8 cellular contexts compared by ENCODE assay signal in genomic region chr14:24213866-24214652, GRCh38. TPM values are rescaled to one million over a fixed set of nuclear protein-coding genes. Genes with fewer than 3 reads are reported as not detected.
DNase-seq lines count a peak whose midpoint lies in the region; ATAC-seq and TF ChIP-seq lines count a peak whose summit lies in the region.

No MANE protein-coding gene starts in this region.

- H3K36me3 Mint-ChIP-seq in natural killer cell treated with Interleukin-12 subunit alpha and Interleukin-12 subunit beta and Interleukin-15 and Interleukin-18, amount 100 ng/mL, for 72 hours, result peaks cover 16% of the 10 kb centered on the region

- TF ChIP-seq POLR2A in NB4 (IDR thresholded peaks at IDR 0.05; ENCODE audit: extremely low read depth, insufficient read length), result no peak

- DNase-seq in BE2C (no peak), NB4 (ENCODE audit: low read depth) (no peak), DMS79 treated with DMSO at 0.1 percent for 48 hours (lab: John Stamatoyannopoulos, UW) (no peak), GM19238 (ENCODE audit: insufficient read length, low spot score) (no peak), ACHN (no peak)
- DNase-seq in natural killer cell treated with Interleukin-12 subunit alpha and Interleukin-12 subunit beta and Interleukin-15 and Interleukin-18, amount 100 ng/mL, for 72 hours (ENCODE audit: low spot score), result no peak

- no peaks in the 10 kb centered on the region for H3K9me3 ChIP-seq in BE2C
- H3K9me3 ChIP-seq in duodenal mucosa (ENCODE audit: control insufficient read depth in 1 of 2, low read length in 2 of 2), result no peaks in the 10 kb centered on the region

- H3K4me1 ChIP-seq in BE2C (no peaks in the 10 kb centered on the region), duodenal mucosa (ENCODE audit: control insufficient read depth in 1 of 2, insufficient read depth in 2 of 2, low read length in 2 of 2) (peaks cover 16 to 21% of the 10 kb centered on the region in 2 donors)

- in situ Hi-C loops in ACHN (cut with HindIII; ENCODE audit: low pct_ligation_motif_present, low pct_unique_long_range_greater_than_20kb, low sequenced_read_pairs), result no loop called here

- ATAC-seq in natural killer cell treated with Interleukin-12 subunit alpha and Interleukin-12 subunit beta and Interleukin-15 and Interleukin-18, amount 100 ng/mL, for 72 hours, result no peak
- no peak for ATAC-seq in GM18868 (IDR thresholded peaks at IDR 0.05; ENCODE audit: unreplicated experiment)

- H3K36me3 ChIP-seq in BE2C, result peaks cover 7% of the 10 kb centered on the region; the same call in 1 of the 2 replicates
- peaks cover 13 to 37% of the 10 kb centered on the region in 2 donors for H3K36me3 ChIP-seq in duodenal mucosa (ENCODE audit: control insufficient read depth in 1 of 2, insufficient read depth in 2 of 2, low read length in 2 of 2)

- H3K27me3 Mint-ChIP-seq in natural killer cell treated with Interleukin-12 subunit alpha and Interleukin-12 subunit beta and Interleukin-15 and Interleukin-18, amount 100 ng/mL, for 72 hours, result no peaks in the 10 kb centered on the region

- H3K27ac ChIP-seq in duodenal mucosa (ENCODE audit: low read depth, low read length), result peak overlapping the region; percentile 97

- TF ChIP-seq CTCF in BE2C (IDR thresholded peaks at IDR 0.05; ENCODE audit: low read depth, low read length) (no peak), NB4 (IDR thresholded peaks at IDR 0.05; ENCODE audit: low read depth, low read length) (no peak)

- H3K4me3 ChIP-seq in BE2C (ENCODE audit: low read depth, low read length) (peak overlapping the region; percentile 83), NB4 (ENCODE audit: low read depth, low read length) (peak overlapping the region; percentile 82), duodenal mucosa (ENCODE audit: low read depth in 1 of 2, low read length in 2 of 2) (peak overlapping the region; percentile 78 to 93)

- H3K9me3 Mint-ChIP-seq in natural killer cell treated with Interleukin-12 subunit alpha and Interleukin-12 subunit beta and Interleukin-15 and Interleukin-18, amount 100 ng/mL, for 72 hours, result no peaks in the 10 kb centered on the region

- H3K27me3 ChIP-seq in BE2C (no peaks in the 10 kb centered on the region), duodenal mucosa (ENCODE audit: control insufficient read depth in 1 of 2, insufficient read depth in 2 of 2, low read length in 2 of 2) (no peaks in the 10 kb centered on the region)

- H3K27ac Mint-ChIP-seq in natural killer cell treated with Interleukin-12 subunit alpha and Interleukin-12 subunit beta and Interleukin-15 and Interleukin-18, amount 100 ng/mL, for 72 hours, result peak overlapping the region; percentile 97 to 99

- H3K4me1 Mint-ChIP-seq in natural killer cell treated with Interleukin-12 subunit alpha and Interleukin-12 subunit beta and Interleukin-15 and Interleukin-18, amount 100 ng/mL, for 72 hours (ENCODE audit: low read depth in 2 of 2), result peaks cover 41 to 49% of the 10 kb centered on the region in 2 donors

- H3K4me3 Mint-ChIP-seq in natural killer cell treated with Interleukin-12 subunit alpha and Interleukin-12 subunit beta and Interleukin-15 and Interleukin-18, amount 100 ng/mL, for 72 hours, result peak overlapping the region; percentile 98

- peak overlapping the region; percentile 90 to 95 for H3K9ac ChIP-seq in duodenal mucosa (ENCODE audit: low read depth in 1 of 2, low read length in 2 of 2)

RNA-seq across cellular contexts. Expression of gene CHMP4A, which starts 0.8 kb away (rescaled TPM):
- polyA plus RNA-seq in BE2C (2012; ENCODE audit: insufficient read depth, insufficient read length, low read depth), result 34.2 TPM
- total RNA-seq in natural killer cell treated with Interleukin-12 subunit alpha and Interleukin-12 subunit beta and Interleukin-15 and Interleukin-18, amount 100 ng/mL, for 72 hours, result 10 to 100 TPM; 66.2 to 95.0 TPM

RNA-seq across cellular contexts. Expression of gene MDP1, which starts 1.8 kb away (rescaled TPM):
- 43.6 TPM for polyA plus RNA-seq in BE2C (2012; ENCODE audit: insufficient read depth, insufficient read length, low read depth)
- 10 to 100 TPM in 1 of 2 donors, 1 to 10 TPM in 1; 9.1 to 11.3 TPM for total RNA-seq in natural killer cell treated with Interleukin-12 subunit alpha and Interleukin-12 subunit beta and Interleukin-15 and Interleukin-18, amount 100 ng/mL, for 72 hours

RNA-seq across cellular contexts. Expression of gene TSSK4, which starts 8.6 kb away (rescaled TPM):
- 2.2 TPM for polyA plus RNA-seq in BE2C (2012; ENCODE audit: insufficient read depth, insufficient read length, low read depth)
- total RNA-seq in natural killer cell treated with Interleukin-12 subunit alpha and Interleukin-12 subunit beta and Interleukin-15 and Interleukin-18, amount 100 ng/mL, for 72 hours, result under 1 TPM in 1 of 2 donors, not detected in 1; 0.95 TPM

RNA-seq across cellular contexts. Expression of gene NEDD8, which starts 18.1 kb away (rescaled TPM):
- 296 TPM for polyA plus RNA-seq in BE2C (2012; ENCODE audit: insufficient read depth, insufficient read length, low read depth)
- 100 to 1,000 TPM; 196 to 199 TPM for total RNA-seq in natural killer cell treated with Interleukin-12 subunit alpha and Interleukin-12 subunit beta and Interleukin-15 and Interleukin-18, amount 100 ng/mL, for 72 hours

RNA-seq across cellular contexts. Expression of gene GMPR2, which starts 18.7 kb away (rescaled TPM):
- polyA plus RNA-seq in BE2C (2012; ENCODE audit: insufficient read depth, insufficient read length, low read depth), result 87.7 TPM
- 10 to 100 TPM; 40.5 to 54.5 TPM for total RNA-seq in natural killer cell treated with Interleukin-12 subunit alpha and Interleukin-12 subunit beta and Interleukin-15 and Interleukin-18, amount 100 ng/mL, for 72 hours
